ENCODE assay signal across 10 cellular contexts in genomic region chr17:36933174-36934143, GRCh38. TPM values are rescaled to one million over a fixed set of nuclear protein-coding genes. Genes with fewer than 3 reads are reported as not detected.
A peak's percentile ranks its signal among the peaks of the same experiment; 100 is the strongest.
DNase-seq lines count a peak whose midpoint lies in the region; ATAC-seq, FAIRE-seq and TF ChIP-seq lines count a peak whose summit lies in the region.
"Had no signal": no experiment of that assay in that cellular context is flagged by ENCODE, and none has a peak within 500 bp of the region (broad histone marks: within the 10 kb centered on the region; RNA-seq: fewer than 3 reads in every experiment).

No MANE protein-coding gene starts in this region.

- H3K4me3 Mint-ChIP-seq in WTC11 (peak overlapping the region; percentile 78), glutamatergic neuron (ENCODE audit: unreplicated experiment) (peak overlapping the region; percentile 87)

- no peaks in the 10 kb centered on the region for H3K36me3 ChIP-seq in pancreas
- H3K36me3 ChIP-seq: brain microvascular endothelial cell had no signal

- no peaks in the 10 kb centered on the region for H3K9me3 ChIP-seq in pancreas

- peak overlapping the region in 2 of 4 donors; percentile 21 to 36 for H3K4me3 ChIP-seq in pancreas

- H3K27me3 Mint-ChIP-seq in WTC11 (ENCODE audit: low read depth) = peaks cover 99% of the 10 kb centered on the region
- H3K27me3 Mint-ChIP-seq in glutamatergic neuron (ENCODE audit: unreplicated experiment) = peaks cover 40% of the 10 kb centered on the region

- no peak for ATAC-seq in WTC11
- peak; percentile 4 to 17 (median 9) for ATAC-seq in pancreas
- no peak for ATAC-seq in GM18873 (IDR thresholded peaks at IDR 0.05; ENCODE audit: low FRiP score, unreplicated experiment)

- FAIRE-seq in pancreas (lab: Jason Lieb, UNC) = no peak

- H3K27ac Mint-ChIP-seq in WTC11 (no peak overlapping the region), glutamatergic neuron (ENCODE audit: unreplicated experiment) (peak overlapping the region; percentile 52)

- H3K9me3 Mint-ChIP-seq in WTC11 (no peaks in the 10 kb centered on the region), glutamatergic neuron (ENCODE audit: unreplicated experiment) (peaks cover 20% of the 10 kb centered on the region)

- DNase-seq in GM13977 (ENCODE audit: low spot score) = peak; percentile 58
- no peak for DNase-seq in WTC11 (ENCODE audit: low spot score)
- peak; percentile 28 for DNase-seq in glutamatergic neuron
- no peak for DNase-seq in pancreas
- no peak for DNase-seq in SKM-1 (lab: John Stamatoyannopoulos, UW; ENCODE audit: unreplicated experiment)
- DNase-seq in stimulated activated CD4-positive, alpha-beta T cell treated with anti-CD3 and anti-CD28 coated beads, Interleukin-4, amount 100 ng/mL, for 1 hour = no peak
- DNase-seq: brain microvascular endothelial cell, NCI-H2171 had no signal

- in situ Hi-C loops in GM13977 (cut with MboI; ENCODE audit: low pct_unique_long_range_greater_than_20kb, low sequenced_read_pairs, unreplicated experiment) = no loop called here

- WGBS in pancreas, 2 donors = 8% methylated on average over 43 of the region's 43 CpGs

- H3K27me3 ChIP-seq in pancreas = peaks cover 0 to 90% (median 23%) of the 10 kb centered on the region in 4 donors

- H3K4me1 Mint-ChIP-seq in WTC11 (peaks cover 77% of the 10 kb centered on the region), glutamatergic neuron (ENCODE audit: low read depth, unreplicated experiment) (peaks cover 51% of the 10 kb centered on the region)

- H3K4me1 ChIP-seq in pancreas = peaks cover 8 to 50% (median 10%) of the 10 kb centered on the region in 3 donors

- POLR2A ChIA-PET in WTC11 (lab: Charles Lee) = interaction anchor here (0.5 kb wide), 1 partner anchor 106 kb away, joined by 3 read pairs; no protein-coding TSS in a partner anchor

- H3K36me3 Mint-ChIP-seq in WTC11 (no peaks in the 10 kb centered on the region), glutamatergic neuron (ENCODE audit: unreplicated experiment) (no peaks in the 10 kb centered on the region)

- TF ChIP-seq CTCF in GM13977 (IDR thresholded peaks at IDR 0.05; ENCODE audit: extremely low read depth, insufficient read depth, missing control alignments) (no peak), WTC11 (IDR thresholded peaks at IDR 0.05) (no peak), glutamatergic neuron (IDR thresholded peaks at IDR 0.05; ENCODE audit: partially characterized antibody, unreplicated experiment) (no peak), pancreas (IDR thresholded peaks at IDR 0.05) (no peak)

- CTCF ChIA-PET in WTC11 (lab: Charles Lee) = interaction anchor here (0.7 to 2.1 kb wide), 6 partner anchors 16 to 1495 kb away, joined by 3 to 10 read pairs (median 4); partner anchors contain the start of gene AATF

- intact Hi-C loops in pancreas (cut with DNase I) = no loop called here

- no peak overlapping the region for H3K27ac ChIP-seq in pancreas
- H3K27ac ChIP-seq: brain microvascular endothelial cell, HL-60 had no signal

TF ChIP-seq in WTC11, 78 proteins besides CTCF, POLR2A, EP300 and RAD21:
- TF ChIP-seq PREB (CRISPR knock-in tag; IDR thresholded peaks at IDR 0.05; ENCODE audit: borderline replicate concordance) (no peak), NFATC4 (CRISPR knock-in tag; IDR thresholded peaks at IDR 0.05) (no peak), TEAD4 (CRISPR knock-in tag; IDR thresholded peaks at IDR 0.05) (no peak), ATF3 (CRISPR knock-in tag; conservative IDR thresholded peaks at IDR 0.05) (no peak), PRDM15 (CRISPR knock-in tag; IDR thresholded peaks at IDR 0.05) (no peak), E2F1 (CRISPR knock-in tag; IDR thresholded peaks at IDR 0.05) (no peak)

RNA-seq across cellular contexts. Expression of gene LHX1, which starts 3.8 kb away (rescaled TPM):
- total RNA-seq in WTC11 (2021) (0.61 to 1.3 TPM (median 1.2 TPM) in 3 replicates), glutamatergic neuron (ENCODE audit: unreplicated experiment) (2.6 TPM), pancreas (not detected)
- under 1 TPM in 1 of 2 donors, not detected in 1; 0.05 TPM for polyA plus RNA-seq in pancreas

RNA-seq across cellular contexts. Expression of gene AATF, which starts 15.3 kb away (rescaled TPM):
- 48.9 to 61.0 TPM (median 49.8 TPM) in 3 replicates for total RNA-seq in WTC11 (2021)
- total RNA-seq in glutamatergic neuron (ENCODE audit: unreplicated experiment) = 22.5 TPM
- total RNA-seq in pancreas = 10 to 100 TPM; 21.6 to 38.4 (median 32.2) TPM
- polyA plus RNA-seq in pancreas = 10 to 100 TPM; 20.1 to 26.5 TPM

Comparison
In these comparisons a context has a peak if more than half of its experiments do, and no peak if none do; other contexts are left out.
1. DNase-seq: peak in GM13977 (single experiment) and glutamatergic neuron (single experiment); none in WTC11 (single experiment), pancreas (0 of 6), SKM-1 (single experiment) and stimulated activated CD4-positive, alpha-beta T cell treated with anti-CD3 and anti-CD28 coated beads, Interleukin-4, amount 100 ng/mL, for 1 hour (single experiment).
2. ATAC-seq: peak in pancreas (4 of 4); none in WTC11 (single experiment) and GM18873 (single experiment).